Comparison of ENCODE assay signal across 9 cellular contexts in genomic region chr10:101161494-101162299, GRCh38. TPM values are rescaled to one million over a fixed set of nuclear protein-coding genes. Genes with fewer than 3 reads are reported as not detected.
A peak's percentile ranks its signal among the peaks of the same experiment; 100 is the strongest.
DNase-seq lines count a peak whose midpoint lies in the region; ATAC-seq, FAIRE-seq and TF ChIP-seq lines count a peak whose summit lies in the region.
"Had no signal": no experiment of that assay in that cellular context is flagged by ENCODE, and none has a peak within 500 bp of the region (broad histone marks: within the 10 kb centered on the region; RNA-seq: fewer than 3 reads in every experiment).

No MANE protein-coding gene starts in this region.

- H3K4me1 Mint-ChIP-seq in activated T-cell treated with anti-CD3 and anti-CD28 coated beads, Interleukin-2, amount 50 U/mL, for 24 hours (ENCODE audit: low read depth) = peaks cover 8% of the 10 kb centered on the region
- H3K4me1 Mint-ChIP-seq in nephron progenitor cell = peaks cover 16% of the 10 kb centered on the region
- peaks cover 16 to 27% of the 10 kb centered on the region in 2 donors for H3K4me1 Mint-ChIP-seq in stimulated activated naive B cell treated with anti-CD40 and anti-IgM and Interleukin-4, amounts not matched to agents 10 μg/mL and 1 μg/mL and 100 μg/mL, for 72 hours

- no peak overlapping the region for H3K27ac Mint-ChIP-seq in activated T-cell treated with anti-CD3 and anti-CD28 coated beads, Interleukin-2, amount 50 U/mL, for 24 hours
- H3K27ac Mint-ChIP-seq in nephron progenitor cell = no peak overlapping the region
- no peak overlapping the region for H3K27ac Mint-ChIP-seq in stimulated activated naive B cell treated with anti-CD40 and anti-IgM and Interleukin-4, amounts not matched to agents 10 μg/mL and 1 μg/mL and 100 μg/mL, for 72 hours

- TF ChIP-seq CTCF in D721Med (IDR thresholded peaks at IDR 0.05; ENCODE audit: insufficient read depth, missing control alignments) (peak; percentile 93), fibroblast of mammary gland (conservative IDR thresholded peaks at IDR 0.05; ENCODE audit: control insufficient read depth, insufficient read depth, low read depth, low read length) (peak; percentile 92), nephron progenitor cell (IDR thresholded peaks at IDR 0.05) (peak; percentile 95)

- H3K27me3 Mint-ChIP-seq in activated T-cell treated with anti-CD3 and anti-CD28 coated beads, Interleukin-2, amount 50 U/mL, for 24 hours = peaks cover 78% of the 10 kb centered on the region
- H3K27me3 Mint-ChIP-seq in nephron progenitor cell (ENCODE audit: low read depth, poor library complexity) = peaks cover 98% of the 10 kb centered on the region
- H3K27me3 Mint-ChIP-seq in stimulated activated naive B cell treated with anti-CD40 and anti-IgM and Interleukin-4, amounts not matched to agents 10 μg/mL and 1 μg/mL and 100 μg/mL, for 72 hours = peaks cover 58 to 90% of the 10 kb centered on the region in 2 donors

- FAIRE-seq in D721Med (lab: Jason Lieb, UNC) = peak; percentile 32
- FAIRE-seq: colon had no signal

- no peaks in the 10 kb centered on the region for H3K36me3 Mint-ChIP-seq in activated T-cell treated with anti-CD3 and anti-CD28 coated beads, Interleukin-2, amount 50 U/mL, for 24 hours (ENCODE audit: low read depth)
- H3K36me3 Mint-ChIP-seq in nephron progenitor cell (ENCODE audit: low read depth) = no peaks in the 10 kb centered on the region
- no peaks in the 10 kb centered on the region for H3K36me3 Mint-ChIP-seq in stimulated activated naive B cell treated with anti-CD40 and anti-IgM and Interleukin-4, amounts not matched to agents 10 μg/mL and 1 μg/mL and 100 μg/mL, for 72 hours

- peak overlapping the region; percentile 21 for H3K4me3 Mint-ChIP-seq in activated T-cell treated with anti-CD3 and anti-CD28 coated beads, Interleukin-2, amount 50 U/mL, for 24 hours
- peak overlapping the region; percentile 3 for H3K4me3 Mint-ChIP-seq in nephron progenitor cell
- peak overlapping the region; percentile 20 to 28 for H3K4me3 Mint-ChIP-seq in stimulated activated naive B cell treated with anti-CD40 and anti-IgM and Interleukin-4, amounts not matched to agents 10 μg/mL and 1 μg/mL and 100 μg/mL, for 72 hours

- ATAC-seq in stimulated activated naive B cell treated with anti-CD40 and anti-IgM and Interleukin-4, amounts not matched to agents 10 μg/mL and 1 μg/mL and 100 μg/mL, for 72 hours (replicated peaks) = peak; percentile 63 to 72
- ATAC-seq in HG03196 (IDR thresholded peaks at IDR 0.05; ENCODE audit: unreplicated experiment) = no peak

- H3K9me3 Mint-ChIP-seq in activated T-cell treated with anti-CD3 and anti-CD28 coated beads, Interleukin-2, amount 50 U/mL, for 24 hours = no peaks in the 10 kb centered on the region
- H3K9me3 Mint-ChIP-seq in nephron progenitor cell = peaks cover 19% of the 10 kb centered on the region
- H3K9me3 Mint-ChIP-seq in stimulated activated naive B cell treated with anti-CD40 and anti-IgM and Interleukin-4, amounts not matched to agents 10 μg/mL and 1 μg/mL and 100 μg/mL, for 72 hours = no peaks in the 10 kb centered on the region

- peak overlapping the region; percentile 40 for H3K4me3 ChIP-seq in fibroblast of mammary gland (ENCODE audit: control insufficient read depth, low read depth, low read length)

- DNase-seq in D721Med (ENCODE audit: insufficient read length, low spot score) (peak; percentile 61), HUDEP-2 (lab: John Stamatoyannopoulos, UW; ENCODE audit: unreplicated experiment in 76 of 76) (peak in 57 of 76 experiments; percentile 5 to 69 (median 38)), fibroblast of mammary gland (ENCODE audit: low read depth) (peak; percentile 71), nephron progenitor cell (peak; percentile 83)
- peak; percentile 72 for DNase-seq in activated T-cell treated with anti-CD3 and anti-CD28 coated beads, Interleukin-2, amount 50 U/mL, for 24 hours
- DNase-seq in stimulated activated naive B cell treated with anti-CD40 and anti-IgM and Interleukin-4, amounts not matched to agents 10 μg/mL and 1 μg/mL and 100 μg/mL, for 72 hours = peak; percentile 45

TF ChIP-seq in PFSK-1, 5 proteins besides CTCF, POLR2A, EP300 and RAD21:
- TF ChIP-seq FOXP2 (optimal IDR thresholded peaks at IDR 0.05; ENCODE audit: borderline replicate concordance, extremely low read depth, extremely low read length, insufficient read depth) (peak; percentile 18), SIN3A (IDR thresholded peaks at IDR 0.05; ENCODE audit: borderline replicate concordance, insufficient read depth, low read length) (no peak)

RNA-seq across cellular contexts. Expression of gene TLX1, which starts 30.6 kb away (rescaled TPM):
- 0.54 TPM for polyA plus RNA-seq in PFSK-1 (2012; ENCODE audit: insufficient read length, low read depth)
